In genomic region chr1:163347106-163347505, GRCh38 we compare ENCODE assay signal across 22 cellular contexts. TPM values are rescaled to one million over a fixed set of nuclear protein-coding genes. Genes with fewer than 3 reads are reported as not detected.
"Had no signal": no experiment of that assay in that cellular context is flagged by ENCODE, and none has a peak within 500 bp of the region (broad histone marks: within the 10 kb centered on the region; RNA-seq: fewer than 3 reads in every experiment).

No MANE protein-coding gene starts in this region.

- H3K4me3 ChIP-seq: coronary artery, dorsolateral prefrontal cortex, esophagus muscularis mucosa, gastrocnemius medialis, heart right ventricle, left lung, lower lobe of right lung, mucosa of descending colon had no signal

- H3K36me3 ChIP-seq: esophagus muscularis mucosa, gastrocnemius medialis, lower lobe of right lung had no signal

- FAIRE-seq: colon, islet of Langerhans, keratinocyte had no signal

- H3K4me3 Mint-ChIP-seq: mesothelial cell of epicardium, naive B cell had no signal

- H3K9me3 ChIP-seq: esophagus muscularis mucosa, gastrocnemius medialis, heart right ventricle, left lung, lower lobe of right lung, mucosa of descending colon had no signal

- H3K27me3 Mint-ChIP-seq: naive B cell had no signal

- H3K27ac Mint-ChIP-seq: mesothelial cell of epicardium had no signal

- H3K4me1 Mint-ChIP-seq: mesothelial cell of epicardium, naive B cell had no signal

- H3K27me3 ChIP-seq: dorsolateral prefrontal cortex, esophagus muscularis mucosa, gastrocnemius medialis, heart right ventricle, left lung had no signal

- H3K9me3 Mint-ChIP-seq: mesothelial cell of epicardium, naive B cell had no signal

- DNase-seq: dorsolateral prefrontal cortex; effector CD4-positive, alpha-beta T cell; effector memory CD4-positive, alpha-beta T cell; foreskin melanocyte; gastrocnemius medialis; glutamatergic neuron; head of caudate nucleus; heart right ventricle; hippocampal formation; left cardiac atrium; left lung; left ventricle myocardium superior; lower lobe of right lung; mesenchymal stem cell; mucosa of descending colon; naive B cell had no signal

- H3K27ac ChIP-seq: coronary artery, dorsolateral prefrontal cortex, esophagus muscularis mucosa, gastrocnemius medialis, heart right ventricle, left lung, lower lobe of right lung had no signal

- H3K4me1 ChIP-seq: esophagus muscularis mucosa, gastrocnemius medialis, heart right ventricle, left lung, lower lobe of right lung had no signal

RNA-seq across cellular contexts. Expression of gene NUF2, which starts 25.4 kb away (rescaled TPM):
- total RNA-seq: gastrocnemius medialis had no signal
